In the genomic region with DNA sequence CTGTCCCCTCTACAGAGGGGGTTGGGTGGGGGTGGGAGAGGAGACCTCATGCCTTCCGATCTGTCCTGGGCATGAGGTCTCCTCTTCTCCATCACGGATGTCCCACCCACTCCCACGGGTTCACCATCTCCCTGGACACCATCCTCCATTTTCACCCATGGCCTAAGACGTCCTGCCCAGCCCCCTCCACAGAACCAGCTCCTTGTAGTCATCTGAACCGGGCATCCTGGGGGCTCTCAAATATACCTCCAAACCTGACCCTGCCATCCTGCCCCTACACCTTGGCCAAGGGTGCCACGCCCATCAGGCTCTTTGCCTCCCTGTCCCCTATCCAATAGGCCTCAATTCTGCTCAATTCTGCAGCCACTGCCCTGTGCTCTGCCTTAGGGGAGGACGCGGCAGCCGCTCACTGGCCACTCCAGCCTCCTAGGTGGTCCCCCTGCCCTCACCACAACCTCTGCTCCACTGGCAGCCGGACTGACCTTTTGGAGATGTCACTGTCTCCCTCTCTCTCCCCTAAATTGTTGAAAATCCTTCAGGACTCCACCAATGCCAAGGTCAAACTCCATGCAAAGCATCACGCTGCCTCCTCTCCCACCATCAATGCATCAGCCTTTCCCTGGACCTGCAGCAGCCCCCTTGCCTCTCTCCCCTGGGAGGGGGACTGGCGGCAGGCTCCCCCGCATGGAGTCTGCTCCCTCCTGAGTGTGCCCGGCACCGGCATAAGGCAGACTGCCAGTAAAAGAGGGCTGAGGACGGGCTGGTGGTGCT, we compare ENCODE assay signal across 1 cellular context.
TF ChIP-seq lines count a peak whose summit lies in the region.

No MANE protein-coding gene starts in this region.

TF ChIP-seq in HEK293, 187 proteins besides CTCF, POLR2A, EP300 and RAD21:
- TF ChIP-seq, protein P1, sequence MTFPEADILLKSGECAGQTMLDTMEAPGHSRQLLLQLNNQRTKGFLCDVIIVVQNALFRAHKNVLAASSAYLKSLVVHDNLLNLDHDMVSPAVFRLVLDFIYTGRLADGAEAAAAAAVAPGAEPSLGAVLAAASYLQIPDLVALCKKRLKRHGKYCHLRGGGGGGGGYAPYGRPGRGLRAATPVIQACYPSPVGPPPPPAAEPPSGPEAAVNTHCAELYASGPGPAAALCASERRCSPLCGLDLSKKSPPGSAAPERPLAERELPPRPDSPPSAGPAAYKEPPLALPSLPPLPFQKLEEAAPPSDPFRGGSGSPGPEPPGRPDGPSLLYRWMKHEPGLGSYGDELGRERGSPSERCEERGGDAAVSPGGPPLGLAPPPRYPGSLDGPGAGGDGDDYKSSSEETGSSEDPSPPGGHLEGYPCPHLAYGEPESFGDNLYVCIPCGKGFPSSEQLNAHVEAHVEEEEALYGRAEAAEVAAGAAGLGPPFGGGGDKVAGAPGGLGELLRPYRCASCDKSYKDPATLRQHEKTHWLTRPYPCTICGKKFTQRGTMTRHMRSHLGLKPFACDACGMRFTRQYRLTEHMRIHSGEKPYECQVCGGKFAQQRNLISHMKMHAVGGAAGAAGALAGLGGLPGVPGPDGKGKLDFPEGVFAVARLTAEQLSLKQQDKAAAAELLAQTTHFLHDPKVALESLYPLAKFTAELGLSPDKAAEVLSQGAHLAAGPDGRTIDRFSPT (tag by site-specific recombination; IDR thresholded peaks at IDR 0.05), result no peak
- TF ChIP-seq KLF9 (tag by site-specific recombination; IDR thresholded peaks at IDR 0.05; ENCODE audit: low read depth) (0 out of 2 replicates have a peak, but pooled peaks have one; percentile 35), ZNF239 (tag by site-specific recombination; IDR thresholded peaks at IDR 0.05) (no peak), ZBTB48 (tag by site-specific recombination; IDR thresholded peaks at IDR 0.05) (no peak)
- TF ChIP-seq, protein P2, sequence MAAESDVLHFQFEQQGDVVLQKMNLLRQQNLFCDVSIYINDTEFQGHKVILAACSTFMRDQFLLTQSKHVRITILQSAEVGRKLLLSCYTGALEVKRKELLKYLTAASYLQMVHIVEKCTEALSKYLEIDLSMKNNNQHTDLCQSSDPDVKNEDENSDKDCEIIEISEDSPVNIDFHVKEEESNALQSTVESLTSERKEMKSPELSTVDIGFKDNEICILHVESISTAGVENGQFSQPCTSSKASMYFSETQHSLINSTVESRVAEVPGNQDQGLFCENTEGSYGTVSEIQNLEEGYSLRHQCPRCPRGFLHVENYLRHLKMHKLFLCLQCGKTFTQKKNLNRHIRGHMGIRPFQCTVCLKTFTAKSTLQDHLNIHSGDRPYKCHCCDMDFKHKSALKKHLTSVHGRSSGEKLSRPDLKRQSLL (tag by site-specific recombination; IDR thresholded peaks at IDR 0.05), result no peak
- TF ChIP-seq, protein P3, sequence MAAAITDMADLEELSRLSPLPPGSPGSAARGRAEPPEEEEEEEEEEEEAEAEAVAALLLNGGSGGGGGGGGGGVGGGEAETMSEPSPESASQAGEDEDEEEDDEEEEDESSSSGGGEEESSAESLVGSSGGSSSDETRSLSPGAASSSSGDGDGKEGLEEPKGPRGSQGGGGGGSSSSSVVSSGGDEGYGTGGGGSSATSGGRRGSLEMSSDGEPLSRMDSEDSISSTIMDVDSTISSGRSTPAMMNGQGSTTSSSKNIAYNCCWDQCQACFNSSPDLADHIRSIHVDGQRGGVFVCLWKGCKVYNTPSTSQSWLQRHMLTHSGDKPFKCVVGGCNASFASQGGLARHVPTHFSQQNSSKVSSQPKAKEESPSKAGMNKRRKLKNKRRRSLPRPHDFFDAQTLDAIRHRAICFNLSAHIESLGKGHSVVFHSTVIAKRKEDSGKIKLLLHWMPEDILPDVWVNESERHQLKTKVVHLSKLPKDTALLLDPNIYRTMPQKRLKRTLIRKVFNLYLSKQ (tag by site-specific recombination; IDR thresholded peaks at IDR 0.05; ENCODE audit: borderline replicate concordance), result no peak
